Comparison of ENCODE assay signal across 8 cellular contexts in the genomic region with DNA sequence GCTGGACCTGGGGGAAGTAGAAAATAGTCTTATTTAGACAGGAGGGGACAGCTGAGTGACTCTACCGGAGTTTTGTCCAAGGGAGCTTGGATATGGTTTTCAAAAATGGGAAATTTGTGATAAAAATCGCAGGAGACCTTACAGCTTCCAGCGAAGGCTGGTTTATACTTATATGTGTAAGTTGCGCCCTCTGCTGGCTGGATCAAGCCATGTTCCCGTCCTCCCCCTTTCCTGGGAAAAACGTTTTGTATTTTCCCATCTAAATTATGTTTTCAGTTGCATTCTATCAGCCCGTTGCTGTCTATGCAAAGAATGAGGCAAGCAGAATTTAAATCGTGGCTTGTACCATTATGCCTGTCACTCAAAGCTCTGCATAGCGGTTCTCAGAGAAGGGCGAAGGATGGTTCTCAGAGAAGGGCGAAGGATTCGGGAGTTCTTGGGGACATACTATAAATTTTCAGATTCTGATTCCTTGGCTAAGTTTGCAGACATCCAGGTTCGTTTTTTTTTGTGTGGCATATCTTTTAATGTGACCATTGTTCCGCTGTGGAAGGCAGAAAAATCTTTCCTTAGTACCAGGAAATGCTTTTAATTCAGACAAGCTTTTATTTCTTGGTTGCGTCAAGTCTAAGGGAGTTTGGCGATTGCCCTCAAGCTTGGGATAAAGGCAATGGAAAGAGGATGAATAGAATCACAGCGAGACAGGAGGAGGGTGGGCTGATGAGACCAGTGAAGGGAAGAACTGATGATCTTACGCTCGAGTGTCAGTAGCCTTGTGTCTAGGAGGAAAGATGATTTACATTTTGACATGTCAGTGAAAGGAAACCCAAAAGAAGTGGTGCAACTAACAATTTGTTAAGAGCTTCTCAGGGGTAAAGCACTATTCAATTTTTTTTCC.
DNase-seq lines count a peak whose midpoint lies in the region; ATAC-seq and TF ChIP-seq lines count a peak whose summit lies in the region.

No MANE protein-coding gene starts in this region.

- no peaks in the 10 kb centered on the region for H3K4me1 ChIP-seq in lung (ENCODE audit: control insufficient read depth in 2 of 2, insufficient read depth in 2 of 2, low read length in 2 of 2)

- ATAC-seq in lung (ENCODE audit: insufficient read depth, low FRiP score) = no peak

- H3K27ac ChIP-seq in dorsolateral prefrontal cortex = peak overlapping the region in 7 of 59 donors; percentile 8 to 51 (median 26)
- no peak overlapping the region for H3K27ac ChIP-seq in lung (ENCODE audit: low read depth in 1 of 2, low read length in 1 of 2)

- no peaks in the 10 kb centered on the region for H3K9me3 ChIP-seq in lung (ENCODE audit: control insufficient read depth in 2 of 2, insufficient read depth in 1 of 2, low read length in 1 of 2)

- H3K4me3 ChIP-seq in dorsolateral prefrontal cortex (peak overlapping the region in 49 of 59 donors; percentile 1 to 54 (median 32)), lung (no peak overlapping the region)

- 12 to 22% methylated on average over 19 of the region's 19 CpGs for WGBS in lung, 2 donors

- no peaks in the 10 kb centered on the region for H3K36me3 ChIP-seq in lung (ENCODE audit: control insufficient read depth in 2 of 2, insufficient read depth in 2 of 2, low read length in 2 of 2)

- intact Hi-C loops in dorsolateral prefrontal cortex (cut with DNase I) = loop anchor here (5.0 kb wide), 4 partner anchors 122 to 772 kb away; no protein-coding TSS in a partner anchor

- peak; percentile 15 for DNase-seq in NOMO-1 treated with DMSO at 0.1 percent for 48 hours (lab: John Stamatoyannopoulos, UW; ENCODE audit: unreplicated experiment)
- DNase-seq in NOMO-1 treated with dmso at 0.1 percent for 144 hours (lab: John Stamatoyannopoulos, UW; ENCODE audit: unreplicated experiment) = no peak
- peak; percentile 32 to 81 (median 62) for DNase-seq in NCI-H1417 (lab: John Stamatoyannopoulos, UW)
- peak; percentile 4 for DNase-seq in activated CD4-positive, CD25-positive, alpha-beta regulatory T cell treated with anti-CD3 and anti-CD28 coated beads, Interleukin-2, amount 50 U/mL, for 16 hours (ENCODE audit: low read depth, low spot score)
- DNase-seq in dorsolateral prefrontal cortex = peak; percentile 42 to 77 (median 51)
- peak; percentile 45 for DNase-seq in lung (ENCODE audit: low spot score)
- peak; percentile 24 for DNase-seq in stimulated activated CD8-positive, alpha-beta memory T cell treated with anti-CD3 and anti-CD28 coated beads, Interleukin-4, amount 100 ng/mL, for 24 hours (ENCODE audit: low read depth)
- no peak for DNase-seq in cortex of kidney (lab: John Stamatoyannopoulos, UW)

- TF ChIP-seq CTCF in dorsolateral prefrontal cortex (IDR thresholded peaks at IDR 0.05 in 54 of 56, conservative IDR thresholded peaks at IDR 0.05 in 2 of 56; ENCODE audit: low read depth in 1 of 56, partially characterized antibody in 56 of 56) = peak; percentile 49 to 92 (median 78)
- peak; percentile 56 for TF ChIP-seq CTCF in lung (IDR thresholded peaks at IDR 0.05; ENCODE audit: control extremely low read depth, extremely low read depth)

- H3K27me3 ChIP-seq in dorsolateral prefrontal cortex (peaks cover 0 to 80% (median 19%) of the 10 kb centered on the region in 45 donors), lung (ENCODE audit: control insufficient read depth, insufficient read depth) (peaks cover 3% of the 10 kb centered on the region)

Comparison
In these comparisons a context has a peak if more than half of its experiments do, and no peak if none do; other contexts are left out.
1. DNase-seq: peak in NOMO-1 treated with DMSO at 0.1 percent for 48 hours (single experiment), NCI-H1417 (3 of 3), activated CD4-positive, CD25-positive, alpha-beta regulatory T cell treated with anti-CD3 and anti-CD28 coated beads, Interleukin-2, amount 50 U/mL, for 16 hours (single experiment), dorsolateral prefrontal cortex (10 of 10), lung (single experiment) and stimulated activated CD8-positive, alpha-beta memory T cell treated with anti-CD3 and anti-CD28 coated beads, Interleukin-4, amount 100 ng/mL, for 24 hours (single experiment); none in NOMO-1 treated with dmso at 0.1 percent for 144 hours (single experiment) and cortex of kidney (single experiment).